ENCODE assay signal across 8 cellular contexts in genomic region chr15:44289352-44289790, GRCh38. TPM values are rescaled to one million over a fixed set of nuclear protein-coding genes. Genes with fewer than 3 reads are reported as not detected.
DNase-seq lines count a peak whose midpoint lies in the region; ATAC-seq and TF ChIP-seq lines count a peak whose summit lies in the region.

No MANE protein-coding gene starts in this region.

- in situ Hi-C loops in GM23248 (cut with MboI), result no loop called here

- no peak for TF ChIP-seq POLR2A in upper lobe of left lung (IDR thresholded peaks at IDR 0.05)

- H3K27ac ChIP-seq in AG04450 (ENCODE audit: low read depth, low read length), result peak overlapping the region; percentile 43
- peak overlapping the region; percentile 96 for H3K27ac ChIP-seq in GM23248
- peak overlapping the region; percentile 70 for H3K27ac ChIP-seq in angular gyrus (ENCODE audit: low read depth, low read length)
- H3K27ac ChIP-seq in lower lobe of right lung, result peak overlapping the region; percentile 85
- H3K27ac ChIP-seq in upper lobe of left lung, result peak overlapping the region; percentile 86 to 96 (median 88)

- H3K9ac ChIP-seq in GM23248, result peak overlapping the region; percentile 98

- H4K20me1 ChIP-seq in GM23248 (ENCODE audit: insufficient read depth), result no peaks in the 10 kb centered on the region

- ATAC-seq in lower lobe of right lung, result no peak
- no peak for ATAC-seq in upper lobe of left lung (ENCODE audit: low FRiP score in 2 of 2)
- no peak for ATAC-seq in sciatic nerve

- DNase-seq in AG04450 (ENCODE audit: low read depth, low spot score) (no peak), GM23248 (peak; percentile 58), lower lobe of right lung (no peak), upper lobe of left lung (no peak), posterior cingulate gyrus (no peak), sciatic nerve (ENCODE audit: low spot score) (no peak)
- DNase-seq in activated CD4-positive, alpha-beta T cell treated with anti-CD3 and anti-CD28 coated beads, Interleukin-2, amount 50 U/mL, for 4 hours, result no peak

- H3K4me1 ChIP-seq in GM23248 (ENCODE audit: insufficient read depth), result peaks cover 21% of the 10 kb centered on the region
- peaks cover 34% of the 10 kb centered on the region for H3K4me1 ChIP-seq in lower lobe of right lung
- H3K4me1 ChIP-seq in upper lobe of left lung, result peaks cover 22 to 28% (median 22%) of the 10 kb centered on the region in 4 donors

- peak overlapping the region; percentile 99 for H2AFZ ChIP-seq in GM23248

- POLR2A ChIA-PET in AG04450 (lab: Yijun Ruan, JAX), result interaction anchor here (4.7 kb wide), 1 partner anchor 138 kb away, joined by 18 read pairs; the partner anchor contains the start of gene CTDSPL2

- peak overlapping the region; percentile 98 for H3K4me2 ChIP-seq in GM23248 (ENCODE audit: unreplicated experiment)

- H3K27me3 ChIP-seq in AG04450 (ENCODE audit: control insufficient read depth, insufficient read depth, low read length), result no peaks in the 10 kb centered on the region
- H3K27me3 ChIP-seq in GM23248 (replicated peaks; ENCODE audit: insufficient read depth), result no peaks in the 10 kb centered on the region
- no peaks in the 10 kb centered on the region for H3K27me3 ChIP-seq in lower lobe of right lung (ENCODE audit: low read depth)
- peaks cover 0 to 5% (median 1%) of the 10 kb centered on the region in 4 donors for H3K27me3 ChIP-seq in upper lobe of left lung

- H3K4me3 ChIP-seq in AG04450 (ENCODE audit: low read depth, low read length) (peak overlapping the region; percentile 87), GM23248 (peak overlapping the region; percentile 99), lower lobe of right lung (peak overlapping the region; percentile 90), upper lobe of left lung (peak overlapping the region; percentile 65 to 93 (median 78))

- no peaks in the 10 kb centered on the region; the same call in 1 of the 2 replicates for H3K9me3 ChIP-seq in AG04450 (ENCODE audit: control insufficient read depth, insufficient read depth, low read length)
- H3K9me3 ChIP-seq in GM23248 (ENCODE audit: low read depth), result no peaks in the 10 kb centered on the region
- no peaks in the 10 kb centered on the region for H3K9me3 ChIP-seq in lower lobe of right lung
- no peaks in the 10 kb centered on the region for H3K9me3 ChIP-seq in upper lobe of left lung

- H3K36me3 ChIP-seq in GM23248 (ENCODE audit: low read depth), result no peaks in the 10 kb centered on the region
- no peaks in the 10 kb centered on the region for H3K36me3 ChIP-seq in lower lobe of right lung
- H3K36me3 ChIP-seq in upper lobe of left lung, result peaks cover 0 to 3% (median 0%) of the 10 kb centered on the region in 4 donors

- intact Hi-C loops in lower lobe of right lung (cut with DNase I), result no loop called here
- intact Hi-C loops in posterior cingulate gyrus (cut with DNase I), result no loop called here
- intact Hi-C loops in sciatic nerve (cut with DNase I), result no loop called here

- peaks cover 58% of the 10 kb centered on the region for H3K79me2 ChIP-seq in GM23248 (ENCODE audit: insufficient read depth)

- H3F3A ChIP-seq in GM23248 (ENCODE audit: insufficient read depth), result peaks cover 20% of the 10 kb centered on the region

- CTCF ChIA-PET in AG04450 (lab: Charles Lee), result interaction anchor here (0.5 to 4.3 kb wide), 6 partner anchors 20 to 417 kb away, joined by 3 to 22 read pairs (median 3); no protein-coding TSS in a partner anchor

- TF ChIP-seq EP300 in upper lobe of left lung (IDR thresholded peaks at IDR 0.05), result no peak

- no peaks in the 10 kb centered on the region for H3K9me2 ChIP-seq in GM23248 (ENCODE audit: insufficient read depth)

- WGBS in GM23248 (ENCODE audit: low coverage in 1 of 2, low lambda C conversion rate in 2 of 2, missing lambda C conversion rate in 2 of 2), 2 experiments, result 0 to 1% methylated on average over 10 of the region's 10 CpGs
- 15 to 16% methylated on average over 10 of the region's 10 CpGs for WGBS in upper lobe of left lung, 2 donors

- TF ChIP-seq CTCF in AG04450 (IDR thresholded peaks at IDR 0.05; ENCODE audit: low read depth, low read length) (no peak), lower lobe of right lung (IDR thresholded peaks at IDR 0.05) (no peak), upper lobe of left lung (IDR thresholded peaks at IDR 0.05) (no peak)

RNA-seq across cellular contexts. Expression of gene GOLM2, which starts 0.9 kb away (rescaled TPM):
- 54.5 and 68.8 TPM in 2 replicates for polyA plus RNA-seq in AG04450 (2011; rRNA removed)
- polyA minus RNA-seq in AG04450 (2011; rRNA and poly(A)+ RNA removed), result 30.1 and 43.4 TPM in 2 replicates
- 129 and 152 TPM in 2 replicates for total RNA-seq in GM23248 (2014; rRNA removed; shearing (Covaris generic))
- polyA plus RNA-seq in GM23248 (2016; fragmentation: Nextera tagmentation; extraction: Ambion mirVana), result 93.4 and 94.7 TPM in 2 replicates
- 76.5 TPM for total RNA-seq in lower lobe of right lung
- total RNA-seq in upper lobe of left lung, result 10 to 100 TPM; 53.9 to 98.2 (median 68.2) TPM
- total RNA-seq in sciatic nerve, result 119 TPM

Comparison
In these comparisons a context has a peak if more than half of its experiments do, and no peak if none do; other contexts are left out.
1. H3K27ac ChIP-seq: peak in every context shown above with its lines; median percentile 96 in GM23248; 88 in upper lobe of left lung; 85 in lower lobe of right lung; 70 in angular gyrus; 43 in AG04450.